In the genomic region with DNA sequence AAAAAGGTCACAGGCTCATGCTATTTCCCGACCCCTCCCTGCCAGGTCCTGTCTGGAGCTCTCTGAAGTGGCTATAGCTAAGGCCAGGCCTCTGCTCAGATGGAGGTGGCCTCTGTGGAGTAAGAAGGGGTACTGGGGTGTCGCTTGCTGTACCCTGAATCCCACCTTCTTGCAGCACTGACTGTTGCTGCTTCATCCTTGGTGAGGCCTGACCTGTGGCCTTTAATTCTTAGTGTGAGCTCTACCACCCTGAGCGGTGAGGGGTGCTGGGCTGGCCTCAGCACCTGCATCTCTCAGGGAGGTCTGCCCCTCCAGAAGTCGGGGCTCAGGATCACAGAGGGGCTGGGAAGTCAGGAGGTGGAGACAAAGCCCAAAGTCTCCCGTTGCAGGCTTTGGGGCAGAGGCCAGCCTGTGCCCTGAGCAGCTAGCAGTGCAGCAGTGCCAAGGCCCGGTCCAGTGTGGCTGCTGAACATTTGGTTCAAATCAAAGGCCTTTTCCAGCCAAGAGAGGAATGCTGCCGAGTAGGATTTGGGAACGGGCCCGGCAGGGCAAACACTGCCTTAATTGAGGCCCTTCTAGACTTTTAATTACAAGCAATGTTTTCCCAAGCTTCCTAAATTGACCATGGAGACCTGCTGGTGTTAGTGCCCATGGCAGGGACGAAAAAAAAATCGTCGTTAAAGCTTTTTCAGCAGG, we compare ENCODE assay signal across 1 cellular context.
TF ChIP-seq lines count a peak whose summit lies in the region.

No MANE protein-coding gene starts in this region.

TF ChIP-seq in HepG2, 621 proteins besides CTCF, POLR2A, EP300 and RAD21 (continued from another document and continues in another):
- TF ChIP-seq U2AF2 (IDR thresholded peaks at IDR 0.05; ENCODE audit: low read depth, low read length) (no peak), NCOA1 (CRISPR knock-in tag; IDR thresholded peaks at IDR 0.05) (0 out of 2 replicates have a peak, but pooled peaks have one; percentile 4), KLF11 (CRISPR knock-in tag; IDR thresholded peaks at IDR 0.05) (no peak; the same call in 1 of the 2 replicates), ZNF3 (CRISPR knock-in tag; IDR thresholded peaks at IDR 0.05) (no peak), FOXM1 (CRISPR knock-in tag; IDR thresholded peaks at IDR 0.05) (no peak), ZNF567 (CRISPR knock-in tag; IDR thresholded peaks at IDR 0.05; ENCODE audit: borderline replicate concordance) (0 out of 2 replicates have a peak, but pooled peaks have one; percentile 6), ZNF224 (CRISPR knock-in tag; IDR thresholded peaks at IDR 0.05) (no peak), GPN1 (CRISPR knock-in tag; IDR thresholded peaks at IDR 0.05; ENCODE audit: borderline replicate concordance) (no peak), ZMYM3 (CRISPR knock-in tag; IDR thresholded peaks at IDR 0.05) (no peak), ZNF589 (CRISPR knock-in tag; conservative IDR thresholded peaks at IDR 0.05) (no peak), ZNF460 (CRISPR knock-in tag; IDR thresholded peaks at IDR 0.05; ENCODE audit: borderline replicate concordance) (no peak; the same call in 1 of the 2 replicates), EED (CRISPR knock-in tag; IDR thresholded peaks at IDR 0.05) (no peak; the same call in 1 of the 2 replicates), BRCA1 (CRISPR knock-in tag; IDR thresholded peaks at IDR 0.05) (no peak; the same call in 1 of the 2 replicates), CBX1 (IDR thresholded peaks at IDR 0.05; ENCODE audit: low read depth) (no peak), KDM3A (CRISPR knock-in tag; IDR thresholded peaks at IDR 0.05; ENCODE audit: low read depth) (0 out of 2 replicates have a peak, but pooled peaks have one; percentile 11), MTA3 (CRISPR knock-in tag; IDR thresholded peaks at IDR 0.05) (no peak), TBX3 (IDR thresholded peaks at IDR 0.05; ENCODE audit: borderline replicate concordance) (no peak), SYNCRIP (IDR thresholded peaks at IDR 0.05; ENCODE audit: insufficient read depth, low read depth, low read length) (no peak), ZBTB1 (CRISPR knock-in tag; IDR thresholded peaks at IDR 0.05; ENCODE audit: borderline replicate concordance) (no peak)
- TF ChIP-seq, protein P1, sequence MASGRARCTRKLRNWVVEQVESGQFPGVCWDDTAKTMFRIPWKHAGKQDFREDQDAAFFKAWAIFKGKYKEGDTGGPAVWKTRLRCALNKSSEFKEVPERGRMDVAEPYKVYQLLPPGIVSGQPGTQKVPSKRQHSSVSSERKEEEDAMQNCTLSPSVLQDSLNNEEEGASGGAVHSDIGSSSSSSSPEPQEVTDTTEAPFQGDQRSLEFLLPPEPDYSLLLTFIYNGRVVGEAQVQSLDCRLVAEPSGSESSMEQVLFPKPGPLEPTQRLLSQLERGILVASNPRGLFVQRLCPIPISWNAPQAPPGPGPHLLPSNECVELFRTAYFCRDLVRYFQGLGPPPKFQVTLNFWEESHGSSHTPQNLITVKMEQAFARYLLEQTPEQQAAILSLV (CRISPR knock-in tag; IDR thresholded peaks at IDR 0.05; ENCODE audit: borderline replicate concordance): peak; percentile 31
- TF ChIP-seq, protein P2, sequence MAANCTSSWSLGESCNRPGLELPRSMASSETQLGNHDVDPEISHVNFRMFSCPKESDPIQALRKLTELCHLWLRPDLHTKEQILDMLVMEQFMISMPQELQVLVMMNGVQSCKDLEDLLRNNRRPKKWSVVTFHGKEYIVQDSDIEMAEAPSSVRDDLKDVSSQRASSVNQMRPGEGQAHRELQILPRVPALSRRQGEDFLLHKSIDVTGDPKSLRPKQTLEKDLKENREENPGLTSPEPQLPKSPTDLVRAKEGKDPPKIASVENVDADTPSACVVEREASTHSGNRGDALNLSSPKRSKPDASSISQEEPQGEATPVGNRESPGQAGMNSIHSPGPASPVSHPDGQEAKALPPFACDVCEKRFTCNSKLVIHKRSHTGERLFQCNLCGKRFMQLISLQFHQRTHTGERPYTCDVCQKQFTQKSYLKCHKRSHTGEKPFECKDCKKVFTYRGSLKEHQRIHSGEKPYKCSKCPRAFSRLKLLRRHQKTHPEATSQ (CRISPR knock-in tag; IDR thresholded peaks at IDR 0.05; ENCODE audit: borderline replicate concordance): no peak
- TF ChIP-seq, protein P3, sequence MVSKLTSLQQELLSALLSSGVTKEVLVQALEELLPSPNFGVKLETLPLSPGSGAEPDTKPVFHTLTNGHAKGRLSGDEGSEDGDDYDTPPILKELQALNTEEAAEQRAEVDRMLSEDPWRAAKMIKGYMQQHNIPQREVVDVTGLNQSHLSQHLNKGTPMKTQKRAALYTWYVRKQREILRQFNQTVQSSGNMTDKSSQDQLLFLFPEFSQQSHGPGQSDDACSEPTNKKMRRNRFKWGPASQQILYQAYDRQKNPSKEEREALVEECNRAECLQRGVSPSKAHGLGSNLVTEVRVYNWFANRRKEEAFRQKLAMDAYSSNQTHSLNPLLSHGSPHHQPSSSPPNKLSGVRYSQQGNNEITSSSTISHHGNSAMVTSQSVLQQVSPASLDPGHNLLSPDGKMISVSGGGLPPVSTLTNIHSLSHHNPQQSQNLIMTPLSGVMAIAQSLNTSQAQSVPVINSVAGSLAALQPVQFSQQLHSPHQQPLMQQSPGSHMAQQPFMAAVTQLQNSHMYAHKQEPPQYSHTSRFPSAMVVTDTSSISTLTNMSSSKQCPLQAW (CRISPR knock-in tag; IDR thresholded peaks at IDR 0.05): peak; percentile 13
- TF ChIP-seq, protein P4, sequence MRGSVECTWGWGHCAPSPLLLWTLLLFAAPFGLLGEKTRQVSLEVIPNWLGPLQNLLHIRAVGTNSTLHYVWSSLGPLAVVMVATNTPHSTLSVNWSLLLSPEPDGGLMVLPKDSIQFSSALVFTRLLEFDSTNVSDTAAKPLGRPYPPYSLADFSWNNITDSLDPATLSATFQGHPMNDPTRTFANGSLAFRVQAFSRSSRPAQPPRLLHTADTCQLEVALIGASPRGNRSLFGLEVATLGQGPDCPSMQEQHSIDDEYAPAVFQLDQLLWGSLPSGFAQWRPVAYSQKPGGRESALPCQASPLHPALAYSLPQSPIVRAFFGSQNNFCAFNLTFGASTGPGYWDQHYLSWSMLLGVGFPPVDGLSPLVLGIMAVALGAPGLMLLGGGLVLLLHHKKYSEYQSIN (CRISPR knock-in tag; IDR thresholded peaks at IDR 0.05; ENCODE audit: borderline replicate concordance): no peak
- TF ChIP-seq, protein P5, sequence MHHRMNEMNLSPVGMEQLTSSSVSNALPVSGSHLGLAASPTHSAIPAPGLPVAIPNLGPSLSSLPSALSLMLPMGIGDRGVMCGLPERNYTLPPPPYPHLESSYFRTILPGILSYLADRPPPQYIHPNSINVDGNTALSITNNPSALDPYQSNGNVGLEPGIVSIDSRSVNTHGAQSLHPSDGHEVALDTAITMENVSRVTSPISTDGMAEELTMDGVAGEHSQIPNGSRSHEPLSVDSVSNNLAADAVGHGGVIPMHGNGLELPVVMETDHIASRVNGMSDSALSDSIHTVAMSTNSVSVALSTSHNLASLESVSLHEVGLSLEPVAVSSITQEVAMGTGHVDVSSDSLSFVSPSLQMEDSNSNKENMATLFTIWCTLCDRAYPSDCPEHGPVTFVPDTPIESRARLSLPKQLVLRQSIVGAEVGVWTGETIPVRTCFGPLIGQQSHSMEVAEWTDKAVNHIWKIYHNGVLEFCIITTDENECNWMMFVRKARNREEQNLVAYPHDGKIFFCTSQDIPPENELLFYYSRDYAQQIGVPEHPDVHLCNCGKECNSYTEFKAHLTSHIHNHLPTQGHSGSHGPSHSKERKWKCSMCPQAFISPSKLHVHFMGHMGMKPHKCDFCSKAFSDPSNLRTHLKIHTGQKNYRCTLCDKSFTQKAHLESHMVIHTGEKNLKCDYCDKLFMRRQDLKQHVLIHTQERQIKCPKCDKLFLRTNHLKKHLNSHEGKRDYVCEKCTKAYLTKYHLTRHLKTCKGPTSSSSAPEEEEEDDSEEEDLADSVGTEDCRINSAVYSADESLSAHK (CRISPR knock-in tag; IDR thresholded peaks at IDR 0.05; ENCODE audit: borderline replicate concordance): no peak
- TF ChIP-seq, protein P6, sequence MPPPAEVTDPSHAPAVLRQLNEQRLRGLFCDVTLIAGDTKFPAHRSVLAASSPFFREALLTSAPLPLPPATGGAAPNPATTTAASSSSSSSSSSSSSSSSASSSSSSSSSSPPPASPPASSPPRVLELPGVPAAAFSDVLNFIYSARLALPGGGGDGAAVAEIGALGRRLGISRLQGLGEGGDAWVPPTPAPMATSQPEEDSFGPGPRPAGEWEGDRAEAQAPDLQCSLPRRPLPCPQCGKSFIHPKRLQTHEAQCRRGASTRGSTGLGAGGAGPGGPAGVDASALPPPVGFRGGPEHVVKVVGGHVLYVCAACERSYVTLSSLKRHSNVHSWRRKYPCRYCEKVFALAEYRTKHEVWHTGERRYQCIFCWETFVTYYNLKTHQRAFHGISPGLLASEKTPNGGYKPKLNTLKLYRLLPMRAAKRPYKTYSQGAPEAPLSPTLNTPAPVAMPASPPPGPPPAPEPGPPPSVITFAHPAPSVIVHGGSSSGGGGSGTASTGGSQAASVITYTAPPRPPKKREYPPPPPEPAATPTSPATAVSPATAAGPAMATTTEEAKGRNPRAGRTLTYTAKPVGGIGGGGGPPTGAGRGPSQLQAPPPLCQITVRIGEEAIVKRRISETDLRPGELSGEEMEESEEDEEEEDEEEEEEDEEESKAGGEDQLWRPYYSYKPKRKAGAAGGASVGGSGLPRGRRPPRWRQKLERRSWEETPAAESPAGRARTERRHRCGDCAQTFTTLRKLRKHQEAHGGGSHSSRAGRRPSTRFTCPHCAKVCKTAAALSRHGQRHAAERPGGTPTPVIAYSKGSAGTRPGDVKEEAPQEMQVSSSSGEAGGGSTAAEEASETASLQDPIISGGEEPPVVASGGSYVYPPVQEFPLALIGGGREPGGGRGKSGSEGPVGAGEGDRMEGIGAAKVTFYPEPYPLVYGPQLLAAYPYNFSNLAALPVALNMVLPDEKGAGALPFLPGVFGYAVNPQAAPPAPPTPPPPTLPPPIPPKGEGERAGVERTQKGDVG (CRISPR knock-in tag; IDR thresholded peaks at IDR 0.05; ENCODE audit: borderline replicate concordance): no peak; the same call in 1 of the 2 replicates
- TF ChIP-seq, protein P7, sequence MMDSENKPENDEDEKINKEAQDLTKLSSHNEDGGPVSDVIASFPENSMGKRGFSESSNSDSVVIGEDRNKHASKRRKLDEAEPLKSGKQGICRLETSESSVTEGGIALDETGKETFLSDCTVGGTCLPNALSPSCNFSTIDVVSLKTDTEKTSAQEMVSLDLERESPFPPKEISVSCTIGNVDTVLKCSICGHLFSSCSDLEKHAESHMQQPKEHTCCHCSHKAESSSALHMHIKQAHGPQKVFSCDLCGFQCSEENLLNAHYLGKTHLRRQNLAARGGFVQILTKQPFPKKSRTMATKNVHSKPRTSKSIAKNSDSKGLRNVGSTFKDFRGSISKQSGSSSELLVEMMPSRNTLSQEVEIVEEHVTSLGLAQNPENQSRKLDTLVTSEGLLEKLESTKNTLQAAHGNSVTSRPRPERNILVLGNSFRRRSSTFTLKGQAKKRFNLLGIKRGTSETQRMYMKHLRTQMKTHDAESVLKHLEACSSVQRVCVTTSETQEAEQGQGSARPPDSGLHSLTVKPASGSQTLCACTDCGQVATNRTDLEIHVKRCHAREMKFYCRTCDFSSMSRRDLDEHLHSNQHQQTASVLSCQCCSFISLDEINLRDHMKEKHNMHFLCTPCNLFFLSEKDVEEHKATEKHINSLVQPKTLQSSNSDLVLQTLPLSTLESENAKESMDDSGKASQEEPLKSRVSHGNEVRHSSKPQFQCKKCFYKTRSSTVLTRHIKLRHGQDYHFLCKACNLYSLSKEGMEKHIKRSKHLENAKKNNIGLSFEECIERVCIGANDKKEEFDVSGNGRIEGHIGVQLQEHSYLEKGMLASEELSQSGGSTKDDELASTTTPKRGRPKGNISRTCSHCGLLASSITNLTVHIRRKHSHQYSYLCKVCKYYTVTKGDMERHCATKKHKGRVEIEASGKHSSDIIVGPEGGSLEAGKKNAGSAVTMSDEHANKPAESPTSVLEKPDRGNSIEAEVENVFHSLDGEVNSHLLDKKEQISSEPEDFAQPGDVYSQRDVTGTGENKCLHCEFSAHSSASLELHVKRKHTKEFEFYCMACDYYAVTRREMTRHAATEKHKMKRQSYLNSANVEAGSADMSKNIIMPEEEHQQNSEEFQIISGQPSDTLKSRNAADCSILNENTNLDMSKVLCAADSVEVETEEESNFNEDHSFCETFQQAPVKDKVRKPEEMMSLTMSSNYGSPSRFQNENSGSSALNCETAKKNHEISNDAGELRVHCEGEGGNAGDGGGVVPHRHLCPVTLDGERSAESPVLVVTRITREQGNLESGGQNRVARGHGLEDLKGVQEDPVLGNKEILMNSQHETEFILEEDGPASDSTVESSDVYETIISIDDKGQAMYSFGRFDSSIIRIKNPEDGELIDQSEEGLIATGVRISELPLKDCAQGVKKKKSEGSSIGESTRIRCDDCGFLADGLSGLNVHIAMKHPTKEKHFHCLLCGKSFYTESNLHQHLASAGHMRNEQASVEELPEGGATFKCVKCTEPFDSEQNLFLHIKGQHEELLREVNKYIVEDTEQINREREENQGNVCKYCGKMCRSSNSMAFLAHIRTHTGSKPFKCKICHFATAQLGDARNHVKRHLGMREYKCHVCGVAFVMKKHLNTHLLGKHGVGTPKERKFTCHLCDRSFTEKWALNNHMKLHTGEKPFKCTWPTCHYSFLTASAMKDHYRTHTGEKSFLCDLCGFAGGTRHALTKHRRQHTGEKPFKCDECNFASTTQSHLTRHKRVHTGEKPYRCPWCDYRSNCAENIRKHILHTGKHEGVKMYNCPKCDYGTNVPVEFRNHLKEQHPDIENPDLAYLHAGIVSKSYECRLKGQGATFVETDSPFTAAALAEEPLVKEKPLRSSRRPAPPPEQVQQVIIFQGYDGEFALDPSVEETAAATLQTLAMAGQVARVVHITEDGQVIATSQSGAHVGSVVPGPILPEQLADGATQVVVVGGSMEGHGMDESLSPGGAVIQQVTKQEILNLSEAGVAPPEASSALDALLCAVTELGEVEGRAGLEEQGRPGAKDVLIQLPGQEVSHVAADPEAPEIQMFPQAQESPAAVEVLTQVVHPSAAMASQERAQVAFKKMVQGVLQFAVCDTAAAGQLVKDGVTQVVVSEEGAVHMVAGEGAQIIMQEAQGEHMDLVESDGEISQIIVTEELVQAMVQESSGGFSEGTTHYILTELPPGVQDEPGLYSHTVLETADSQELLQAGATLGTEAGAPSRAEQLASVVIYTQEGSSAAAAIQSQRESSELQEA (CRISPR knock-in tag; IDR thresholded peaks at IDR 0.05; ENCODE audit: not compliant biosample characterization): peak; percentile 63
- TF ChIP-seq, protein P8, sequence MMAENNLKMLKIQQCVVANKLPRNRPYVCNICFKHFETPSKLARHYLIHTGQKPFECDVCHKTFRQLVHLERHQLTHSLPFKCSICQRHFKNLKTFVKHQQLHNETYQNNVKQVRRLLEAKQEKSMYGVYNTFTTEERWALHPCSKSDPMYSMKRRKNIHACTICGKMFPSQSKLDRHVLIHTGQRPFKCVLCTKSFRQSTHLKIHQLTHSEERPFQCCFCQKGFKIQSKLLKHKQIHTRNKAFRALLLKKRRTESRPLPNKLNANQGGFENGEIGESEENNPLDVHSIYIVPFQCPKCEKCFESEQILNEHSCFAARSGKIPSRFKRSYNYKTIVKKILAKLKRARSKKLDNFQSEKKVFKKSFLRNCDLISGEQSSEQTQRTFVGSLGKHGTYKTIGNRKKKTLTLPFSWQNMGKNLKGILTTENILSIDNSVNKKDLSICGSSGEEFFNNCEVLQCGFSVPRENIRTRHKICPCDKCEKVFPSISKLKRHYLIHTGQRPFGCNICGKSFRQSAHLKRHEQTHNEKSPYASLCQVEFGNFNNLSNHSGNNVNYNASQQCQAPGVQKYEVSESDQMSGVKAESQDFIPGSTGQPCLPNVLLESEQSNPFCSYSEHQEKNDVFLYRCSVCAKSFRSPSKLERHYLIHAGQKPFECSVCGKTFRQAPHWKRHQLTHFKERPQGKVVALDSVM (CRISPR knock-in tag; IDR thresholded peaks at IDR 0.05): no peak
- TF ChIP-seq, protein P9, sequence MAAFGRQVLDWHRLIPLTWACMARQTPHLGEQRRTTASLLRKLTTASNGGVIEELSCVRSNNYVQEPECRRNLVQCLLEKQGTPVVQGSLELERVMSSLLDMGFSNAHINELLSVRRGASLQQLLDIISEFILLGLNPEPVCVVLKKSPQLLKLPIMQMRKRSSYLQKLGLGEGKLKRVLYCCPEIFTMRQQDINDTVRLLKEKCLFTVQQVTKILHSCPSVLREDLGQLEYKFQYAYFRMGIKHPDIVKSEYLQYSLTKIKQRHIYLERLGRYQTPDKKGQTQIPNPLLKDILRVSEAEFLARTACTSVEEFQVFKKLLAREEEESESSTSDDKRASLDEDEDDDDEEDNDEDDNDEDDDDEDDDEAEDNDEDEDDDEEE (CRISPR knock-in tag; IDR thresholded peaks at IDR 0.05): no peak
